In genomic region chr5:160923927-160924705, GRCh38 we compare ENCODE assay signal across 14 cellular contexts.
DNase-seq lines count a peak whose midpoint lies in the region; ATAC-seq and TF ChIP-seq lines count a peak whose summit lies in the region.
"Had no signal": no experiment of that assay in that cellular context is flagged by ENCODE, and none has a peak within 500 bp of the region (broad histone marks: within the 10 kb centered on the region; RNA-seq: fewer than 3 reads in every experiment).

No MANE protein-coding gene starts in this region.

- H3K36me3 ChIP-seq in GM23338 (ENCODE audit: insufficient read depth): no peaks in the 10 kb centered on the region
- H3K36me3 ChIP-seq: cardiac muscle cell had no signal

- H3K4me3 Mint-ChIP-seq in GM23338 (no peak overlapping the region), CD14-positive monocyte (no peak overlapping the region)
- no peak overlapping the region for H3K4me3 Mint-ChIP-seq in T-helper 2 cell treated with Interferon-gamma antibody and Interleukin-4, amounts not matched to agents 5 μg/mL and 100 μg/mL, for 36 hours
- H3K4me3 Mint-ChIP-seq: activated CD4-positive, alpha-beta memory T cell treated with anti-CD3 and anti-CD28 coated beads for 36 hours; stimulated activated naive CD8-positive, alpha-beta T cell treated with anti-CD3 and anti-CD28 coated beads, Interleukin-15, Interleukin-2, amounts not matched to agents 100 ng/mL and 50 ng/mL, for 24 hours had no signal

- H3K9me3 Mint-ChIP-seq in GM23338 (no peaks in the 10 kb centered on the region), CD14-positive monocyte (peaks cover 0 to 5% (median 0%) of the 10 kb centered on the region in 7 donors)
- no peaks in the 10 kb centered on the region for H3K9me3 Mint-ChIP-seq in T-helper 2 cell treated with Interferon-gamma antibody and Interleukin-4, amounts not matched to agents 5 μg/mL and 100 μg/mL, for 36 hours
- H3K9me3 Mint-ChIP-seq: activated CD4-positive, alpha-beta memory T cell treated with anti-CD3 and anti-CD28 coated beads for 36 hours; stimulated activated naive CD8-positive, alpha-beta T cell treated with anti-CD3 and anti-CD28 coated beads, Interleukin-15, Interleukin-2, amounts not matched to agents 100 ng/mL and 50 ng/mL, for 24 hours had no signal

- no peaks in the 10 kb centered on the region for H3F3A ChIP-seq in GM23338 (replicated peaks; ENCODE audit: low read depth)

- peak; percentile 89 for ATAC-seq in GM23338
- no peak for ATAC-seq in HG02973 (IDR thresholded peaks at IDR 0.05; ENCODE audit: unreplicated experiment)

- H3K79me2 ChIP-seq in GM23338 (replicated peaks; ENCODE audit: insufficient read depth): no peaks in the 10 kb centered on the region

- no peaks in the 10 kb centered on the region for H3K27me3 ChIP-seq in GM23338 (ENCODE audit: insufficient read depth)
- H3K27me3 ChIP-seq: cardiac muscle cell had no signal

- H3K27ac ChIP-seq in GM23338 (ENCODE audit: low read depth): no peak overlapping the region
- H3K27ac ChIP-seq: cardiac muscle cell had no signal

- H3K4me3 ChIP-seq in GM23338: no peak overlapping the region
- H3K4me3 ChIP-seq in retinal pigment epithelial cell (ENCODE audit: low read length): no peak overlapping the region
- H3K4me3 ChIP-seq: cardiac muscle cell had no signal

- H3K36me3 Mint-ChIP-seq in GM23338 (ENCODE audit: low read depth): no peaks in the 10 kb centered on the region
- H3K36me3 Mint-ChIP-seq in T-helper 2 cell treated with Interferon-gamma antibody and Interleukin-4, amounts not matched to agents 5 μg/mL and 100 μg/mL, for 36 hours (ENCODE audit: low read depth): no peaks in the 10 kb centered on the region
- no peaks in the 10 kb centered on the region for H3K36me3 Mint-ChIP-seq in CD14-positive monocyte
- H3K36me3 Mint-ChIP-seq: activated CD4-positive, alpha-beta memory T cell treated with anti-CD3 and anti-CD28 coated beads for 36 hours had no signal

- peaks cover 19% of the 10 kb centered on the region for H3K4me1 Mint-ChIP-seq in GM23338
- H3K4me1 Mint-ChIP-seq in T-helper 2 cell treated with Interferon-gamma antibody and Interleukin-4, amounts not matched to agents 5 μg/mL and 100 μg/mL, for 36 hours (ENCODE audit: low read depth): no peaks in the 10 kb centered on the region
- H3K4me1 Mint-ChIP-seq in CD14-positive monocyte: no peaks in the 10 kb centered on the region

- H2AFZ ChIP-seq in GM23338: 0 out of 2 replicates have a peak overlapping the region, but pooled peaks have one; percentile 18

- H3K27me3 Mint-ChIP-seq in GM23338 (ENCODE audit: insufficient read depth, low read depth, poor library complexity) (no peaks in the 10 kb centered on the region), CD14-positive monocyte (ENCODE audit: low read depth in 3 of 3) (no peaks in the 10 kb centered on the region)
- H3K27me3 Mint-ChIP-seq in T-helper 2 cell treated with Interferon-gamma antibody and Interleukin-4, amounts not matched to agents 5 μg/mL and 100 μg/mL, for 36 hours (ENCODE audit: low read depth): no peaks in the 10 kb centered on the region
- H3K27me3 Mint-ChIP-seq: activated CD4-positive, alpha-beta memory T cell treated with anti-CD3 and anti-CD28 coated beads for 36 hours; stimulated activated naive CD8-positive, alpha-beta T cell treated with anti-CD3 and anti-CD28 coated beads, Interleukin-15, Interleukin-2, amounts not matched to agents 100 ng/mL and 50 ng/mL, for 24 hours had no signal

- H3K27ac Mint-ChIP-seq in GM23338 (no peak overlapping the region; the same call in 1 of the 2 replicates), CD14-positive monocyte (no peak overlapping the region)
- H3K27ac Mint-ChIP-seq in T-helper 2 cell treated with Interferon-gamma antibody and Interleukin-4, amounts not matched to agents 5 μg/mL and 100 μg/mL, for 36 hours: no peak overlapping the region
- H3K27ac Mint-ChIP-seq: activated CD4-positive, alpha-beta memory T cell treated with anti-CD3 and anti-CD28 coated beads for 36 hours; stimulated activated naive CD8-positive, alpha-beta T cell treated with anti-CD3 and anti-CD28 coated beads, Interleukin-15, Interleukin-2, amounts not matched to agents 100 ng/mL and 50 ng/mL, for 24 hours had no signal

- no peak overlapping the region for H3K4me2 ChIP-seq in GM23338

- intact Hi-C loops in CD14-positive monocyte (cut with micrococcal nuclease): no loop called here

- no peaks in the 10 kb centered on the region for H4K20me1 ChIP-seq in GM23338 (replicated peaks; ENCODE audit: insufficient read depth)

- H3K4me1 ChIP-seq in GM23338 (ENCODE audit: insufficient read depth): peaks cover 5% of the 10 kb centered on the region

- TF ChIP-seq CTCF in GM23338 (conservative IDR thresholded peaks at IDR 0.05; ENCODE audit: low read depth in 2 of 2) (no peak), retinal pigment epithelial cell (conservative IDR thresholded peaks at IDR 0.05; ENCODE audit: low read depth, low read length) (no peak), CD14-positive monocyte (IDR thresholded peaks at IDR 0.05) (no peak)

- H3K9me2 ChIP-seq in GM23338 (ENCODE audit: insufficient read depth): no peaks in the 10 kb centered on the region

- DNase-seq in GM23338 (ENCODE audit: low spot score) (peak; percentile 40), NCI-H748 treated with DMSO at 0.1 percent for 48 hours (lab: John Stamatoyannopoulos, UW) (peak; percentile 11), iPS-NIHi7 (ENCODE audit: extremely low spot score) (peak; percentile 66), retinal pigment epithelial cell (ENCODE audit: low read depth) (peak; percentile 55), CD14-positive monocyte (ENCODE audit: low spot score) (no peak)
- no peak for DNase-seq in T-helper 2 cell treated with Interferon-gamma antibody and Interleukin-4, amounts not matched to agents 5 μg/mL and 100 μg/mL, for 36 hours (ENCODE audit: low spot score)
- DNase-seq in stimulated activated CD4-positive, alpha-beta T cell treated with anti-CD3 and anti-CD28 coated beads, Interleukin-2, amount 100 ng/mL, for 48 hours: no peak
- DNase-seq: activated CD4-positive, alpha-beta memory T cell treated with anti-CD3 and anti-CD28 coated beads for 36 hours; activated gamma-delta T cell treated with Interleukin-2 at 50 U/mL for 16 hours; retina; T-helper 1 cell had no signal

TF ChIP-seq in GM23338, 12 proteins besides CTCF, POLR2A, EP300 and RAD21 (continues in another document):
- TF ChIP-seq NANOG (IDR thresholded peaks at IDR 0.05; ENCODE audit: borderline replicate concordance) (no peak), EZH2 (IDR thresholded peaks at IDR 0.05; ENCODE audit: low read depth, unreplicated experiment) (no peak), ZNF462 (CRISPR knock-in tag; IDR thresholded peaks at IDR 0.05) (no peak)

Comparison
In these comparisons a context has a peak if more than half of its experiments do, and no peak if none do; other contexts are left out.
1. DNase-seq: peak in GM23338 (single experiment), NCI-H748 treated with DMSO at 0.1 percent for 48 hours (single experiment), iPS-NIHi7 (single experiment) and retinal pigment epithelial cell (single experiment); none in T-helper 2 cell treated with Interferon-gamma antibody and Interleukin-4, amounts not matched to agents 5 μg/mL and 100 μg/mL, for 36 hours (single experiment), stimulated activated CD4-positive, alpha-beta T cell treated with anti-CD3 and anti-CD28 coated beads, Interleukin-2, amount 100 ng/mL, for 48 hours (0 of 2) and CD14-positive monocyte (single experiment).